In the genomic region with DNA sequence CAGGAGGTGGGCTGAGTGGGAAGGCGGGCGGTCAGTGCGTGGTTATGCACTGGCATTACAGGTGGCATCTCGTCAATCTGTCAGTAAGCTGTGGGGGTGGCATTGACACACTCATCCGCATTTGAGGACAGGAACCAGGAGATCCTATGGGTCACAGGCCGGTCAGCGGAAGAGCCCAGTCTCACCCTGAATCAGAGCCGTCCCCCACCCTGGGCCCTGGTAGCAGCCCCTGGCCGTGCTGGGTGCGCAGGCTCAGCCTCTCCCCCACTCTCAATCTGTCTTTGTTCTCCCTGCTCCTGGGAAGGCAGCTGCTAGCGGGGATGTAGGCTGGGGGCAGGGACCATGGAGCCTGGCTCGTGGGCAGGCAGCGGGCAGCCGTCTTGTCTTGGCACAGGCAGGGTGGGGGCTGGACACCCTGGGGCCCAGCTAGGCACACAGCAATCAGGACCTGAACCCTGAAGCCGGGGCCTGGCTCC, we compare ENCODE assay signal across 1 cellular context.
TF ChIP-seq lines count a peak whose summit lies in the region.

No MANE protein-coding gene starts in this region.

TF ChIP-seq in WTC11, 78 proteins besides CTCF, POLR2A, EP300 and RAD21 (continued from another document):
- TF ChIP-seq, protein P1, sequence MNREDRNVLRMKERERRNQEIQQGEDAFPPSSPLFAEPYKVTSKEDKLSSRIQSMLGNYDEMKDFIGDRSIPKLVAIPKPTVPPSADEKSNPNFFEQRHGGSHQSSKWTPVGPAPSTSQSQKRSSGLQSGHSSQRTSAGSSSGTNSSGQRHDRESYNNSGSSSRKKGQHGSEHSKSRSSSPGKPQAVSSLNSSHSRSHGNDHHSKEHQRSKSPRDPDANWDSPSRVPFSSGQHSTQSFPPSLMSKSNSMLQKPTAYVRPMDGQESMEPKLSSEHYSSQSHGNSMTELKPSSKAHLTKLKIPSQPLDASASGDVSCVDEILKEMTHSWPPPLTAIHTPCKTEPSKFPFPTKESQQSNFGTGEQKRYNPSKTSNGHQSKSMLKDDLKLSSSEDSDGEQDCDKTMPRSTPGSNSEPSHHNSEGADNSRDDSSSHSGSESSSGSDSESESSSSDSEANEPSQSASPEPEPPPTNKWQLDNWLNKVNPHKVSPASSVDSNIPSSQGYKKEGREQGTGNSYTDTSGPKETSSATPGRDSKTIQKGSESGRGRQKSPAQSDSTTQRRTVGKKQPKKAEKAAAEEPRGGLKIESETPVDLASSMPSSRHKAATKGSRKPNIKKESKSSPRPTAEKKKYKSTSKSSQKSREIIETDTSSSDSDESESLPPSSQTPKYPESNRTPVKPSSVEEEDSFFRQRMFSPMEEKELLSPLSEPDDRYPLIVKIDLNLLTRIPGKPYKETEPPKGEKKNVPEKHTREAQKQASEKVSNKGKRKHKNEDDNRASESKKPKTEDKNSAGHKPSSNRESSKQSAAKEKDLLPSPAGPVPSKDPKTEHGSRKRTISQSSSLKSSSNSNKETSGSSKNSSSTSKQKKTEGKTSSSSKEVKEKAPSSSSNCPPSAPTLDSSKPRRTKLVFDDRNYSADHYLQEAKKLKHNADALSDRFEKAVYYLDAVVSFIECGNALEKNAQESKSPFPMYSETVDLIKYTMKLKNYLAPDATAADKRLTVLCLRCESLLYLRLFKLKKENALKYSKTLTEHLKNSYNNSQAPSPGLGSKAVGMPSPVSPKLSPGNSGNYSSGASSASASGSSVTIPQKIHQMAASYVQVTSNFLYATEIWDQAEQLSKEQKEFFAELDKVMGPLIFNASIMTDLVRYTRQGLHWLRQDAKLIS (CRISPR knock-in tag; IDR thresholded peaks at IDR 0.05; ENCODE audit: borderline replicate concordance) = no peak
- TF ChIP-seq, protein P2, sequence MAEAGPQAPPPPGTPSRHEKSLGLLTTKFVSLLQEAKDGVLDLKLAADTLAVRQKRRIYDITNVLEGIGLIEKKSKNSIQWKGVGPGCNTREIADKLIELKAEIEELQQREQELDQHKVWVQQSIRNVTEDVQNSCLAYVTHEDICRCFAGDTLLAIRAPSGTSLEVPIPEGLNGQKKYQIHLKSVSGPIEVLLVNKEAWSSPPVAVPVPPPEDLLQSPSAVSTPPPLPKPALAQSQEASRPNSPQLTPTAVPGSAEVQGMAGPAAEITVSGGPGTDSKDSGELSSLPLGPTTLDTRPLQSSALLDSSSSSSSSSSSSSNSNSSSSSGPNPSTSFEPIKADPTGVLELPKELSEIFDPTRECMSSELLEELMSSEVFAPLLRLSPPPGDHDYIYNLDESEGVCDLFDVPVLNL (CRISPR knock-in tag; IDR thresholded peaks at IDR 0.05; ENCODE audit: borderline replicate concordance, low read depth) = no peak
- TF ChIP-seq ELF4 (CRISPR knock-in tag; IDR thresholded peaks at IDR 0.05; ENCODE audit: low read depth) (no peak), MXD4 (CRISPR knock-in tag; IDR thresholded peaks at IDR 0.05; ENCODE audit: borderline replicate concordance) (no peak)
- TF ChIP-seq, protein P3, sequence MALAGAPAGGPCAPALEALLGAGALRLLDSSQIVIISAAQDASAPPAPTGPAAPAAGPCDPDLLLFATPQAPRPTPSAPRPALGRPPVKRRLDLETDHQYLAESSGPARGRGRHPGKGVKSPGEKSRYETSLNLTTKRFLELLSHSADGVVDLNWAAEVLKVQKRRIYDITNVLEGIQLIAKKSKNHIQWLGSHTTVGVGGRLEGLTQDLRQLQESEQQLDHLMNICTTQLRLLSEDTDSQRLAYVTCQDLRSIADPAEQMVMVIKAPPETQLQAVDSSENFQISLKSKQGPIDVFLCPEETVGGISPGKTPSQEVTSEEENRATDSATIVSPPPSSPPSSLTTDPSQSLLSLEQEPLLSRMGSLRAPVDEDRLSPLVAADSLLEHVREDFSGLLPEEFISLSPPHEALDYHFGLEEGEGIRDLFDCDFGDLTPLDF (CRISPR knock-in tag; IDR thresholded peaks at IDR 0.05) = no peak
